Comparison of ENCODE assay signal across 16 cellular contexts in genomic region chr21:31334648-31335121, GRCh38. TPM values are rescaled to one million over a fixed set of nuclear protein-coding genes. Genes with fewer than 3 reads are reported as not detected.
A peak's percentile ranks its signal among the peaks of the same experiment; 100 is the strongest.
DNase-seq lines count a peak whose midpoint lies in the region; ATAC-seq and TF ChIP-seq lines count a peak whose summit lies in the region.
"Had no signal": no experiment of that assay in that cellular context is flagged by ENCODE, and none has a peak within 500 bp of the region (broad histone marks: within the 10 kb centered on the region; RNA-seq: fewer than 3 reads in every experiment).

No MANE protein-coding gene starts in this region.

- H3K9me3 Mint-ChIP-seq in glutamatergic neuron (ENCODE audit: unreplicated experiment), result peaks cover 2% of the 10 kb centered on the region
- H3K9me3 Mint-ChIP-seq in activated naive CD8-positive, alpha-beta T cell treated with anti-CD3 and anti-CD28 coated beads for 36 hours, result peaks cover 5% of the 10 kb centered on the region
- H3K9me3 Mint-ChIP-seq: T-helper 2 cell treated with Interferon-gamma antibody and Interleukin-4, amounts not matched to agents 5 μg/mL and 100 μg/mL, for 36 hours had no signal

- peaks cover 5% of the 10 kb centered on the region for H3K27me3 Mint-ChIP-seq in glutamatergic neuron (ENCODE audit: unreplicated experiment)
- peaks cover 4% of the 10 kb centered on the region for H3K27me3 Mint-ChIP-seq in activated naive CD8-positive, alpha-beta T cell treated with anti-CD3 and anti-CD28 coated beads for 36 hours
- H3K27me3 Mint-ChIP-seq: activated CD4-positive, alpha-beta T cell treated with anti-CD3 and anti-CD28 coated beads for 36 hours had no signal

- DNase-seq in DMS153 (lab: John Stamatoyannopoulos, UW), result peak; percentile 86
- DNase-seq in NCI-H2029 treated with DMSO at 0.1 percent for 48 hours (lab: John Stamatoyannopoulos, UW), result peak; percentile 85
- DNase-seq in SHP77 (lab: John Stamatoyannopoulos, UW), result peak; percentile 79 to 83
- DNase-seq in iris pigment epithelial cell (ENCODE audit: low read depth), result peak; percentile 27
- no peak for DNase-seq in glutamatergic neuron
- DNase-seq in activated naive CD8-positive, alpha-beta T cell treated with anti-CD3 and anti-CD28 coated beads for 36 hours, result no peak
- no peak for DNase-seq in inferior parietal cortex (ENCODE audit: extremely low spot score)
- DNase-seq: activated CD4-positive, alpha-beta T cell treated with anti-CD3 and anti-CD28 coated beads for 36 hours; activated CD8-positive, alpha-beta memory T cell treated with anti-CD3 and anti-CD28 coated beads, Interleukin-2, amount 50 U/mL, for 4 hours; hippocampal formation; NK-92 treated with Interleukin-12 subunit alpha and Interleukin-12 subunit beta, amount 100 ng/mL, for 24 hours; posterior cingulate gyrus; Right ventricle myocardium superior; stimulated activated CD4-positive, alpha-beta T cell treated with anti-CD3 and anti-CD28 coated beads, Interleukin-15, amount 100 ng/mL, for 24 hours had no signal

- H3K4me3 Mint-ChIP-seq in glutamatergic neuron (ENCODE audit: unreplicated experiment), result no peak overlapping the region
- no peak overlapping the region for H3K4me3 Mint-ChIP-seq in activated naive CD8-positive, alpha-beta T cell treated with anti-CD3 and anti-CD28 coated beads for 36 hours
- H3K4me3 Mint-ChIP-seq: activated CD4-positive, alpha-beta T cell treated with anti-CD3 and anti-CD28 coated beads for 36 hours; T-helper 2 cell treated with Interferon-gamma antibody and Interleukin-4, amounts not matched to agents 5 μg/mL and 100 μg/mL, for 36 hours had no signal

- TF ChIP-seq CTCF in glutamatergic neuron (IDR thresholded peaks at IDR 0.05; ENCODE audit: partially characterized antibody, unreplicated experiment), result no peak

- H3K4me1 Mint-ChIP-seq in glutamatergic neuron (ENCODE audit: low read depth, unreplicated experiment), result peaks cover 10% of the 10 kb centered on the region
- H3K4me1 Mint-ChIP-seq in activated naive CD8-positive, alpha-beta T cell treated with anti-CD3 and anti-CD28 coated beads for 36 hours, result peaks cover 32% of the 10 kb centered on the region

- H3K36me3 Mint-ChIP-seq in glutamatergic neuron (ENCODE audit: unreplicated experiment), result no peaks in the 10 kb centered on the region
- peaks cover 33% of the 10 kb centered on the region for H3K36me3 Mint-ChIP-seq in activated naive CD8-positive, alpha-beta T cell treated with anti-CD3 and anti-CD28 coated beads for 36 hours

- no peak for ATAC-seq in HG03159 (IDR thresholded peaks at IDR 0.05; ENCODE audit: unreplicated experiment)
- ATAC-seq: activated CD4-positive, alpha-beta T cell treated with anti-CD3 and anti-CD28 coated beads for 36 hours had no signal

- H3K27ac Mint-ChIP-seq in glutamatergic neuron (ENCODE audit: unreplicated experiment), result no peak overlapping the region
- H3K27ac Mint-ChIP-seq in activated naive CD8-positive, alpha-beta T cell treated with anti-CD3 and anti-CD28 coated beads for 36 hours, result no peak overlapping the region
- H3K27ac Mint-ChIP-seq: activated CD4-positive, alpha-beta T cell treated with anti-CD3 and anti-CD28 coated beads for 36 hours; T-helper 2 cell treated with Interferon-gamma antibody and Interleukin-4, amounts not matched to agents 5 μg/mL and 100 μg/mL, for 36 hours had no signal

RNA-seq across cellular contexts. Expression of gene TIAM1, which starts 9.4 kb away (rescaled TPM):
- 23.3 TPM for total RNA-seq in glutamatergic neuron (ENCODE audit: unreplicated experiment)
- total RNA-seq in activated naive CD8-positive, alpha-beta T cell treated with anti-CD3 and anti-CD28 coated beads for 36 hours, result 10 to 100 TPM; 28.2 to 29.3 TPM

Comparison
In these comparisons a context has a peak if more than half of its experiments do, and no peak if none do; other contexts are left out.
1. DNase-seq: peak in DMS153 (single experiment), NCI-H2029 treated with DMSO at 0.1 percent for 48 hours (single experiment), SHP77 (2 of 2) and iris pigment epithelial cell (single experiment); none in glutamatergic neuron (single experiment), activated naive CD8-positive, alpha-beta T cell treated with anti-CD3 and anti-CD28 coated beads for 36 hours (single experiment) and inferior parietal cortex (single experiment).